10 cellular contexts compared by ENCODE assay signal in genomic region chr7:56046728-56047445, GRCh38. TPM values are rescaled to one million over a fixed set of nuclear protein-coding genes. Genes with fewer than 3 reads are reported as not detected.
A peak's percentile ranks its signal among the peaks of the same experiment; 100 is the strongest.
DNase-seq lines count a peak whose midpoint lies in the region; ATAC-seq and TF ChIP-seq lines count a peak whose summit lies in the region.
"Had no signal": no experiment of that assay in that cellular context is flagged by ENCODE, and none has a peak within 500 bp of the region (broad histone marks: within the 10 kb centered on the region; RNA-seq: fewer than 3 reads in every experiment).

No MANE protein-coding gene starts in this region.

- ATAC-seq in SK-N-SH treated with all-trans-retinoic acid at 6 μM for 48 hours, result peak; percentile 56
- ATAC-seq in HG02973 (IDR thresholded peaks at IDR 0.05; ENCODE audit: unreplicated experiment), result no peak

- CTCF ChIA-PET in CD8-positive, alpha-beta memory T cell (lab: Charles Lee), result no interaction called here
- CTCF ChIA-PET in GM10248 (lab: Yijun Ruan, JAX), result interaction anchor here (1.4 kb wide), 1 partner anchor 31 kb away, joined by 3 read pairs; no protein-coding TSS in a partner anchor

- H3K4me1 Mint-ChIP-seq in CD8-positive, alpha-beta memory T cell, result peaks cover 10 to 16% (median 13%) of the 10 kb centered on the region in 3 donors

- no peaks in the 10 kb centered on the region for H3K9me3 Mint-ChIP-seq in CD8-positive, alpha-beta memory T cell
- H3K9me3 Mint-ChIP-seq: activated B cell treated with CpG ODN at 0.5 μM for 24 hours had no signal

- intact Hi-C loops in posterior vena cava (cut with DNase I), result no loop called here

- TF ChIP-seq CTCF in fibroblast of mammary gland (conservative IDR thresholded peaks at IDR 0.05; ENCODE audit: control insufficient read depth, insufficient read depth, low read depth, low read length) (no peak), GM10248 (IDR thresholded peaks at IDR 0.05; ENCODE audit: control extremely low read depth, extremely low read depth, low read depth, missing control alignments) (no peak)

- no peak overlapping the region for H3K4me3 ChIP-seq in CD8-positive, alpha-beta memory T cell (ENCODE audit: low read length)
- H3K4me3 ChIP-seq in fibroblast of mammary gland (ENCODE audit: control insufficient read depth, low read depth, low read length), result no peak overlapping the region

- peaks cover 0 to 6% (median 2%) of the 10 kb centered on the region in 3 donors for H3K36me3 Mint-ChIP-seq in CD8-positive, alpha-beta memory T cell

- peak overlapping the region in 1 of 7 donors; percentile 17 for H3K4me3 Mint-ChIP-seq in CD8-positive, alpha-beta memory T cell
- H3K4me3 Mint-ChIP-seq: activated B cell treated with CpG ODN at 0.5 μM for 24 hours had no signal

- H3K9me3 ChIP-seq in CD8-positive, alpha-beta memory T cell (ENCODE audit: low read length), result no peaks in the 10 kb centered on the region

- no peaks in the 10 kb centered on the region for H3K36me3 ChIP-seq in CD8-positive, alpha-beta memory T cell (ENCODE audit: insufficient read depth, low read length)

- POLR2A ChIA-PET in CD8-positive, alpha-beta memory T cell (lab: Charles Lee), result no interaction called here
- POLR2A ChIA-PET in GM10248 (lab: Yijun Ruan, JAX), result no interaction called here

- DNase-seq in CD8-positive, alpha-beta memory T cell, result no peak
- peak; percentile 73 for DNase-seq in fibroblast of mammary gland (ENCODE audit: low read depth)
- DNase-seq in posterior vena cava (ENCODE audit: low spot score), result peak; percentile 6
- no peak for DNase-seq in DMS 273 (lab: John Stamatoyannopoulos, UW; ENCODE audit: unreplicated experiment)
- no peak for DNase-seq in stimulated activated CD4-positive, alpha-beta T cell treated with anti-CD3 and anti-CD28 coated beads, Interleukin-4, amount 100 ng/mL, for 1 hour
- DNase-seq in GM10248 (ENCODE audit: extremely low spot score), result no peak
- DNase-seq: activated B cell treated with CpG ODN at 0.5 μM for 24 hours, NCI-H524 had no signal

- H3K27ac ChIP-seq in CD8-positive, alpha-beta memory T cell (ENCODE audit: low read depth, low read length), result peak overlapping the region; percentile 24

- no peaks in the 10 kb centered on the region for H3K27me3 Mint-ChIP-seq in CD8-positive, alpha-beta memory T cell
- H3K27me3 Mint-ChIP-seq: activated B cell treated with CpG ODN at 0.5 μM for 24 hours had no signal

- H3K27me3 ChIP-seq in CD8-positive, alpha-beta memory T cell (ENCODE audit: insufficient read depth, low read length, poor library complexity, severe bottlenecking), result no peaks in the 10 kb centered on the region

- H3K4me1 ChIP-seq in CD8-positive, alpha-beta memory T cell (ENCODE audit: insufficient read depth, low read length), result peaks cover 11% of the 10 kb centered on the region

- peak overlapping the region in 2 of 8 donors; percentile 26 to 56 for H3K27ac Mint-ChIP-seq in CD8-positive, alpha-beta memory T cell
- H3K27ac Mint-ChIP-seq: activated B cell treated with CpG ODN at 0.5 μM for 24 hours had no signal

TF ChIP-seq in SK-N-SH treated with all-trans-retinoic acid at 6 μM for 48 hours, 23 proteins besides CTCF, POLR2A, EP300 and RAD21 (continues in another document):
- TF ChIP-seq OSR1 (CRISPR knock-in tag; IDR thresholded peaks at IDR 0.05) (no peak), ZC3H10 (CRISPR knock-in tag; IDR thresholded peaks at IDR 0.05) (peak; percentile 87), ZFP30 (CRISPR knock-in tag; IDR thresholded peaks at IDR 0.05) (no peak), CSDC2 (CRISPR knock-in tag; IDR thresholded peaks at IDR 0.05) (no peak), BACH2 (CRISPR knock-in tag; IDR thresholded peaks at IDR 0.05; ENCODE audit: borderline replicate concordance) (no peak), ARNTL (CRISPR knock-in tag; IDR thresholded peaks at IDR 0.05; ENCODE audit: borderline replicate concordance, low read depth) (no peak), GLIS3 (CRISPR knock-in tag; IDR thresholded peaks at IDR 0.05) (no peak), ZFP3 (CRISPR knock-in tag; IDR thresholded peaks at IDR 0.05) (no peak), RARB (CRISPR knock-in tag; IDR thresholded peaks at IDR 0.05) (peak; percentile 86; the same call in 1 of the 2 replicates), ISL1 (CRISPR knock-in tag; IDR thresholded peaks at IDR 0.05) (peak; percentile 99), PPARA (CRISPR knock-in tag; IDR thresholded peaks at IDR 0.05; ENCODE audit: borderline replicate concordance) (no peak), ZNF70 (CRISPR knock-in tag; IDR thresholded peaks at IDR 0.05) (no peak), TCF4 (CRISPR knock-in tag; IDR thresholded peaks at IDR 0.05; ENCODE audit: borderline replicate concordance) (peak; percentile 77), CREB5 (CRISPR knock-in tag; IDR thresholded peaks at IDR 0.05; ENCODE audit: low read depth) (no peak), CSRNP3 (CRISPR knock-in tag; IDR thresholded peaks at IDR 0.05) (no peak), TOX (CRISPR knock-in tag; IDR thresholded peaks at IDR 0.05; ENCODE audit: borderline replicate concordance) (peak; percentile 90; the same call in 1 of the 2 replicates), TSHZ2 (CRISPR knock-in tag; IDR thresholded peaks at IDR 0.05) (no peak)

RNA-seq across cellular contexts. Expression of gene PSPH, which starts 4.4 kb away (rescaled TPM):
- total RNA-seq in CD8-positive, alpha-beta memory T cell, result 10 to 100 TPM; 26.7 TPM
- 3.9 TPM for polyA plus RNA-seq in CD8-positive, alpha-beta memory T cell
- total RNA-seq in posterior vena cava, result 1 to 10 TPM; 5.0 to 6.6 TPM

RNA-seq across cellular contexts. Expression of gene CCT6A, which starts 4.7 kb away (rescaled TPM):
- 100 to 1,000 TPM; 348 to 361 TPM for total RNA-seq in CD8-positive, alpha-beta memory T cell
- polyA plus RNA-seq in CD8-positive, alpha-beta memory T cell, result 93.3 TPM
- total RNA-seq in posterior vena cava, result 10 to 100 TPM; 75.9 to 87.9 TPM

RNA-seq across cellular contexts. Expression of gene SUMF2, which starts 17.2 kb away (rescaled TPM):
- total RNA-seq in CD8-positive, alpha-beta memory T cell, result 100 to 1,000 TPM; 140 TPM
- polyA plus RNA-seq in CD8-positive, alpha-beta memory T cell, result 151 TPM
- total RNA-seq in posterior vena cava, result 100 to 1,000 TPM in 1 of 2 donors, 10 to 100 TPM in 1; 84.6 to 129 TPM

RNA-seq across cellular contexts. Expression of gene PHKG1, which starts 45.9 kb away (rescaled TPM):
- total RNA-seq in CD8-positive, alpha-beta memory T cell, result 1 to 10 TPM; 1.2 TPM
- polyA plus RNA-seq in CD8-positive, alpha-beta memory T cell, result 0.95 TPM
- 1 to 10 TPM; 3.7 to 3.8 TPM for total RNA-seq in posterior vena cava

RNA-seq across cellular contexts. Expression of gene CHCHD2, which starts 59.4 kb away (rescaled TPM):
- total RNA-seq in CD8-positive, alpha-beta memory T cell, result 100 to 1,000 TPM; 599 to 610 TPM
- polyA plus RNA-seq in CD8-positive, alpha-beta memory T cell, result 522 TPM
- total RNA-seq in posterior vena cava, result 100 to 1,000 TPM; 219 to 263 TPM

Comparison
In these comparisons a context has a peak if more than half of its experiments do, and no peak if none do; other contexts are left out.
1. DNase-seq: peak in fibroblast of mammary gland (single experiment) and posterior vena cava (single experiment); none in CD8-positive, alpha-beta memory T cell (0 of 5), DMS 273 (single experiment), stimulated activated CD4-positive, alpha-beta T cell treated with anti-CD3 and anti-CD28 coated beads, Interleukin-4, amount 100 ng/mL, for 1 hour (single experiment) and GM10248 (single experiment).